ENCODE assay signal across 22 cellular contexts in genomic region chr16:65268331-65268730, GRCh38.
"Had no signal": no experiment of that assay in that cellular context is flagged by ENCODE, and none has a peak within 500 bp of the region (broad histone marks: within the 10 kb centered on the region; RNA-seq: fewer than 3 reads in every experiment).

No MANE protein-coding gene starts in this region.

- H3K27me3 Mint-ChIP-seq: dendritic cell treated with granulocyte-macrophage colony-stimulating factor and Interleukin-4, amounts not matched to agents 40 ng/mL and 50 ng/mL, for 4 days; naive B cell; progenitor cell of endocrine pancreas had no signal

- H3K27me3 ChIP-seq: gastrocnemius medialis, pancreas, suprapubic skin, thyroid gland, upper lobe of left lung, uterus had no signal

- FAIRE-seq: colon, pancreas had no signal

- H3K4me3 Mint-ChIP-seq: dendritic cell treated with granulocyte-macrophage colony-stimulating factor and Interleukin-4, amounts not matched to agents 40 ng/mL and 50 ng/mL, for 4 days; naive B cell; nephron had no signal

- H3K4me2 ChIP-seq: smooth muscle cell had no signal

- DNase-seq: gastrocnemius medialis; heart right ventricle; left colon; left ventricle myocardium superior; mesenchymal stem cell; midbrain; naive B cell; occipital lobe; pancreas; right cardiac atrium; stimulated activated CD4-positive, alpha-beta T cell treated with anti-CD3 and anti-CD28 coated beads, Interleukin-2, amount 100 ng/mL, for 48 hours; stimulated activated naive CD4-positive, alpha-beta T cell treated with Interleukin-2 at 50 U/mL for 16 hours; thyroid gland; upper lobe of left lung; uterus had no signal

- H3K4me1 ChIP-seq: gastrocnemius medialis, heart right ventricle, pancreas, suprapubic skin, thyroid gland, upper lobe of left lung, uterus had no signal

- H3K4me3 ChIP-seq: gastrocnemius medialis, heart right ventricle, lung, pancreas, smooth muscle cell, suprapubic skin, thyroid gland, upper lobe of left lung, uterus had no signal

- H3K4me1 Mint-ChIP-seq: naive B cell, nephron had no signal

- H3K36me3 ChIP-seq: gastrocnemius medialis, heart right ventricle, pancreas, suprapubic skin, thyroid gland, upper lobe of left lung, uterus had no signal

- ATAC-seq: gastrocnemius medialis, heart right ventricle, left colon, left ventricle myocardium superior, pancreas, right cardiac atrium had no signal

- H3K27ac ChIP-seq: gastrocnemius medialis, heart right ventricle, pancreas, suprapubic skin, thyroid gland, upper lobe of left lung, uterus had no signal

- H3K27ac Mint-ChIP-seq: dendritic cell treated with granulocyte-macrophage colony-stimulating factor and Interleukin-4, amounts not matched to agents 40 ng/mL and 50 ng/mL, for 4 days; naive B cell; nephron; progenitor cell of endocrine pancreas had no signal

- H3K9me3 ChIP-seq: gastrocnemius medialis, heart right ventricle, pancreas, suprapubic skin, thyroid gland, upper lobe of left lung, uterus had no signal
